20 cellular contexts compared by ENCODE assay signal in genomic region chr5:157965040-157965439, GRCh38.
DNase-seq lines count a peak whose midpoint lies in the region; TF ChIP-seq lines count a peak whose summit lies in the region.
"Had no signal": no experiment of that assay in that cellular context is flagged by ENCODE, and none has a peak within 500 bp of the region (broad histone marks: within the 10 kb centered on the region; RNA-seq: fewer than 3 reads in every experiment).

No MANE protein-coding gene starts in this region.

- H3K27ac ChIP-seq in HUES48 (ENCODE audit: low read depth, low read length) (peak overlapping the region; percentile 63), RWPE1 (no peak overlapping the region), thyroid gland (peak overlapping the region in 2 of 3 donors; percentile 9 to 47), brain microvascular endothelial cell (no peak overlapping the region)

- intact Hi-C loops in thyroid gland (cut with DNase I): no loop called here

- no peak overlapping the region for H3K27ac Mint-ChIP-seq in type B pancreatic cell
- H3K27ac Mint-ChIP-seq: CD8-positive, alpha-beta memory T cell had no signal

- H3K9me3 Mint-ChIP-seq in type B pancreatic cell: no peaks in the 10 kb centered on the region
- H3K9me3 Mint-ChIP-seq: CD8-positive, alpha-beta memory T cell had no signal

- POLR2A ChIA-PET in RWPE1 (lab: Yijun Ruan, JAX; ENCODE audit: low non-redundant PET): no interaction called here

- H3K4me3 ChIP-seq in HUES48 (ENCODE audit: low read depth, low read length): peak overlapping the region; percentile 31; the same call in 1 of the 2 replicates
- H3K4me3 ChIP-seq in thyroid gland (replicated peaks in 1 of 3): no peak overlapping the region
- H3K4me3 ChIP-seq in brain microvascular endothelial cell (ENCODE audit: low read depth, low read length): no peak overlapping the region

- H3K9me3 ChIP-seq in HUES48 (ENCODE audit: control insufficient read depth, insufficient read depth, low read length) (no peaks in the 10 kb centered on the region), thyroid gland (no peaks in the 10 kb centered on the region)

- CTCF ChIA-PET in RWPE1 (lab: Yijun Ruan, JAX): interaction anchor here (0.6 to 0.8 kb wide), 2 partner anchors 221 to 1626 kb away, joined by 3 read pairs; no protein-coding TSS in a partner anchor

- in situ Hi-C loops in brain microvascular endothelial cell (cut with HindIII; ENCODE audit: low pct_ligation_motif_present, low sequenced_read_pairs): no loop called here

- 87 to 96% methylated on average over 1 of the region's 1 CpG for WGBS in thyroid gland, 2 donors

- peaks cover 5% of the 10 kb centered on the region for H3K27me3 Mint-ChIP-seq in type B pancreatic cell

- DNase-seq in RWPE1 (ENCODE audit: low spot score) (peak; percentile 36), iPS DF 19.7 (ENCODE audit: low read depth, low spot score) (peak; percentile 63), thyroid gland (no peak), brain microvascular endothelial cell (no peak), type B pancreatic cell (ENCODE audit: extremely low spot score, unreplicated experiment) (no peak), occipital lobe (lab: John Stamatoyannopoulos, UW) (no peak)
- DNase-seq: ACHN; C1 segment of cervical spinal cord; CD8-positive, alpha-beta memory T cell; DMS79; KBM-7; NCI-H1105 treated with DMSO at 0.1 percent for 48 hours; NCI-H1694; NCI-H2107; NCI-H345; NCI-H69; NK-92 treated with Interleukin-12 subunit alpha and Interleukin-12 subunit beta, amount 100 ng/mL, for 24 hours; Right ventricle myocardium superior; SW 1271 had no signal

- no peak overlapping the region for H3K4me3 Mint-ChIP-seq in type B pancreatic cell
- H3K4me3 Mint-ChIP-seq: CD8-positive, alpha-beta memory T cell had no signal

- H3K4me1 ChIP-seq in HUES48 (ENCODE audit: control insufficient read depth, insufficient read depth, low read length) (peaks cover 19% of the 10 kb centered on the region), thyroid gland (peaks cover 13 to 26% of the 10 kb centered on the region in 2 donors)

- H3K9ac ChIP-seq in HUES48 (ENCODE audit: low read depth, low read length): peak overlapping the region; percentile 36

- no peaks in the 10 kb centered on the region for H3K27me3 ChIP-seq in HUES48 (ENCODE audit: control insufficient read depth, insufficient read depth, low read length)
- H3K27me3 ChIP-seq in thyroid gland: no peaks in the 10 kb centered on the region
- H3K27me3 ChIP-seq in brain microvascular endothelial cell (replicated peaks): no peaks in the 10 kb centered on the region

- TF ChIP-seq CTCF in RWPE1 (conservative IDR thresholded peaks at IDR 0.05; ENCODE audit: low read depth) (no peak), thyroid gland (IDR thresholded peaks at IDR 0.05) (no peak), brain microvascular endothelial cell (IDR thresholded peaks at IDR 0.05; ENCODE audit: low read depth, low read length, missing control alignments) (no peak), type B pancreatic cell (conservative IDR thresholded peaks at IDR 0.05) (no peak)

- H3K36me3 ChIP-seq in HUES48 (ENCODE audit: control insufficient read depth, insufficient read depth, low read length) (no peaks in the 10 kb centered on the region), thyroid gland (no peaks in the 10 kb centered on the region), brain microvascular endothelial cell (replicated peaks) (no peaks in the 10 kb centered on the region)

- H3K4me1 Mint-ChIP-seq in type B pancreatic cell (ENCODE audit: unreplicated experiment): peaks cover 20% of the 10 kb centered on the region
- H3K4me1 Mint-ChIP-seq: CD8-positive, alpha-beta memory T cell had no signal

- no peaks in the 10 kb centered on the region for H3K36me3 Mint-ChIP-seq in type B pancreatic cell
- H3K36me3 Mint-ChIP-seq: CD8-positive, alpha-beta memory T cell had no signal

- no peak for TF ChIP-seq POLR2A in thyroid gland (IDR thresholded peaks at IDR 0.05)

Comparison
In these comparisons a context has a peak if more than half of its experiments do, and no peak if none do; other contexts are left out.
1. H3K27ac ChIP-seq: peak in HUES48 (single experiment) and thyroid gland (2 of 3); none in RWPE1 (single experiment) and brain microvascular endothelial cell (single experiment).
2. DNase-seq: peak in RWPE1 (single experiment) and iPS DF 19.7 (single experiment); none in thyroid gland (0 of 2), brain microvascular endothelial cell (single experiment), type B pancreatic cell (single experiment) and occipital lobe (single experiment).